11 cellular contexts compared by ENCODE assay signal in the genomic region with DNA sequence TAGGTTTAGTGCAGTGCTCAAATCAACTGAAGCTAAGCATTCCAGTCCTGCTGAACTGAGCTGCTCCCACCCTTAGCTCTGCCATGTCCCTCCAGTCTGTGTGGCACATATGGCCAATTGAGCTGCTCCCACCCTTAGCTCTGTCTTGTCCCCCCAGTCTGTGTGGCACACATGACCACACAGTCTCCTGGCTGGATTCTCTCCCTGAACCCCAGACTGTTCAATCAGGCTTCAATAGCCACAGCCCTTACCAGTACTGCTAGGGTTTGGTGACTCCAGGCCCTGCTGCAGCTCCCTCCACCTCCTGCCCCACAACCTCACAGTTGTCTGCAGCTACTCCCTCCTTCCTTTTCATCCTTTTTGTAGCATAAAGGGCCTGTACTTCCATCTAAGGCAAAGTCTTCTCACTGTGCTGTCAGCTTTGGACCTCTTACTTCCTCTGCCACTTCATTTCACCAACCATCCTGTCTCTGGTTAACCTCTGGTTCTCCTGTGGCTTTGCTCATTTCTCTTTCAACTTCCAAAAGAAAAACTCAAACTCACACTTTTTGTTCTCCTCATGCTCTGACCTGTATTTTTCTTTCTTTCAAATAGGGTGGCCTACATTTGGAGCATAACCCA. TPM values are rescaled to one million over a fixed set of nuclear protein-coding genes. Genes with fewer than 3 reads are reported as not detected.
DNase-seq lines count a peak whose midpoint lies in the region; ATAC-seq and TF ChIP-seq lines count a peak whose summit lies in the region.
"Had no signal": no experiment of that assay in that cellular context is flagged by ENCODE, and none has a peak within 500 bp of the region (broad histone marks: within the 10 kb centered on the region; RNA-seq: fewer than 3 reads in every experiment).

No MANE protein-coding gene starts in this region.

- no peak overlapping the region for H3K27ac ChIP-seq in upper lobe of right lung

- H3K27ac Mint-ChIP-seq in activated naive CD8-positive, alpha-beta T cell treated with anti-CD3 and anti-CD28 coated beads, Interleukin-2, amount 10 ng/mL, durations not matched to agents 7 days and 5 days, result peak overlapping the region; percentile 78
- H3K27ac Mint-ChIP-seq in activated naive CD8-positive, alpha-beta T cell treated with anti-CD3 and anti-CD28 coated beads for 36 hours, result no peak overlapping the region
- H3K27ac Mint-ChIP-seq in HFFc6 (peak overlapping the region; percentile 91), mesothelial cell of epicardium (no peak overlapping the region)

- no peak for TF ChIP-seq CTCF in HFFc6 (IDR thresholded peaks at IDR 0.05)
- TF ChIP-seq CTCF in upper lobe of right lung (IDR thresholded peaks at IDR 0.05), result no peak
- no peak for TF ChIP-seq CTCF in mesothelial cell of epicardium (IDR thresholded peaks at IDR 0.05; ENCODE audit: unreplicated experiment)
- TF ChIP-seq CTCF in mucosa of descending colon (IDR thresholded peaks at IDR 0.05), result no peak

- peak overlapping the region; percentile 23 for H3K4me3 Mint-ChIP-seq in activated naive CD8-positive, alpha-beta T cell treated with anti-CD3 and anti-CD28 coated beads, Interleukin-2, amount 10 ng/mL, durations not matched to agents 7 days and 5 days
- H3K4me3 Mint-ChIP-seq in activated naive CD8-positive, alpha-beta T cell treated with anti-CD3 and anti-CD28 coated beads for 36 hours, result no peak overlapping the region
- H3K4me3 Mint-ChIP-seq in HFFc6 (no peak overlapping the region), mesothelial cell of epicardium (no peak overlapping the region)

- peak; percentile 42 for DNase-seq in activated naive CD8-positive, alpha-beta T cell treated with anti-CD3 and anti-CD28 coated beads, Interleukin-2, amount 10 ng/mL, durations not matched to agents 7 days and 5 days
- DNase-seq in activated naive CD8-positive, alpha-beta T cell treated with anti-CD3 and anti-CD28 coated beads for 36 hours, result no peak
- DNase-seq in HFFc6 (no peak), upper lobe of right lung (no peak), mesothelial cell of epicardium (ENCODE audit: low spot score in 2 of 2, unreplicated experiment in 2 of 2) (no peak), posterior cingulate gyrus (no peak), mucosa of descending colon (no peak)
- DNase-seq: NCI-H1048, right cardiac atrium had no signal

- peaks cover 9% of the 10 kb centered on the region for H3K27me3 Mint-ChIP-seq in activated naive CD8-positive, alpha-beta T cell treated with anti-CD3 and anti-CD28 coated beads, Interleukin-2, amount 10 ng/mL, durations not matched to agents 7 days and 5 days
- no peaks in the 10 kb centered on the region for H3K27me3 Mint-ChIP-seq in activated naive CD8-positive, alpha-beta T cell treated with anti-CD3 and anti-CD28 coated beads for 36 hours
- peaks cover 3% of the 10 kb centered on the region for H3K27me3 Mint-ChIP-seq in HFFc6 (ENCODE audit: insufficient read depth)
- H3K27me3 Mint-ChIP-seq in mesothelial cell of epicardium (ENCODE audit: low read depth), result no peaks in the 10 kb centered on the region

- H3K4me3 ChIP-seq in upper lobe of right lung (no peak overlapping the region), mucosa of descending colon (no peak overlapping the region)

- H3K4me1 Mint-ChIP-seq in activated naive CD8-positive, alpha-beta T cell treated with anti-CD3 and anti-CD28 coated beads, Interleukin-2, amount 10 ng/mL, durations not matched to agents 7 days and 5 days, result peaks cover 27% of the 10 kb centered on the region
- H3K4me1 Mint-ChIP-seq in activated naive CD8-positive, alpha-beta T cell treated with anti-CD3 and anti-CD28 coated beads for 36 hours, result peaks cover 11% of the 10 kb centered on the region
- H3K4me1 Mint-ChIP-seq in HFFc6 (ENCODE audit: low read depth) (peaks cover 91% of the 10 kb centered on the region), mesothelial cell of epicardium (no peaks in the 10 kb centered on the region)

- H3K4me1 ChIP-seq in upper lobe of right lung, result peaks cover 8% of the 10 kb centered on the region
- H3K4me1 ChIP-seq in mucosa of descending colon (ENCODE audit: low read depth), result no peaks in the 10 kb centered on the region

- POLR2A ChIA-PET in activated naive CD8-positive, alpha-beta T cell treated with anti-CD3 and anti-CD28 coated beads, Interleukin-2, amount 10 ng/mL, durations not matched to agents 7 days and 5 days (lab: Charles Lee), result interaction anchor here (1.4 kb wide), 1 partner anchor 9 kb away, joined by 3 read pairs; no protein-coding TSS in a partner anchor

- H3K36me3 ChIP-seq in upper lobe of right lung (no peaks in the 10 kb centered on the region), mucosa of descending colon (ENCODE audit: low read depth) (no peaks in the 10 kb centered on the region)

- peaks cover 6% of the 10 kb centered on the region for H3K36me3 Mint-ChIP-seq in activated naive CD8-positive, alpha-beta T cell treated with anti-CD3 and anti-CD28 coated beads, Interleukin-2, amount 10 ng/mL, durations not matched to agents 7 days and 5 days
- peaks cover 4% of the 10 kb centered on the region for H3K36me3 Mint-ChIP-seq in activated naive CD8-positive, alpha-beta T cell treated with anti-CD3 and anti-CD28 coated beads for 36 hours
- H3K36me3 Mint-ChIP-seq in HFFc6 (ENCODE audit: low read depth) (peaks cover 47% of the 10 kb centered on the region), mesothelial cell of epicardium (no peaks in the 10 kb centered on the region)

- intact Hi-C loops in upper lobe of right lung (cut with DNase I) (no loop called here), posterior cingulate gyrus (cut with DNase I) (no loop called here), mucosa of descending colon (cut with DNase I, micrococcal nuclease) (no loop called here)

- peaks cover 7% of the 10 kb centered on the region for H3K9me3 Mint-ChIP-seq in activated naive CD8-positive, alpha-beta T cell treated with anti-CD3 and anti-CD28 coated beads, Interleukin-2, amount 10 ng/mL, durations not matched to agents 7 days and 5 days
- H3K9me3 Mint-ChIP-seq in activated naive CD8-positive, alpha-beta T cell treated with anti-CD3 and anti-CD28 coated beads for 36 hours, result peaks cover 3% of the 10 kb centered on the region
- no peaks in the 10 kb centered on the region for H3K9me3 Mint-ChIP-seq in HFFc6
- H3K9me3 Mint-ChIP-seq in mesothelial cell of epicardium, result peaks cover 6% of the 10 kb centered on the region

- H3K27me3 ChIP-seq in upper lobe of right lung, result no peaks in the 10 kb centered on the region

- ATAC-seq in activated naive CD8-positive, alpha-beta T cell treated with anti-CD3 and anti-CD28 coated beads, Interleukin-2, amount 10 ng/mL, durations not matched to agents 7 days and 5 days (ENCODE audit: low read depth), result peak; percentile 97
- ATAC-seq in HG03565 (IDR thresholded peaks at IDR 0.05; ENCODE audit: unreplicated experiment) (peak; percentile 74), upper lobe of right lung (peak; percentile 26), mucosa of descending colon (no peak)
- ATAC-seq: right cardiac atrium, Right ventricle myocardium inferior had no signal

- no peaks in the 10 kb centered on the region for H3K9me3 ChIP-seq in upper lobe of right lung
- H3K9me3 ChIP-seq in mucosa of descending colon, result no peaks in the 10 kb centered on the region

RNA-seq across cellular contexts. Expression of a gene that starts 50.8 kb away (rescaled TPM):
- not detected for total RNA-seq in activated naive CD8-positive, alpha-beta T cell treated with anti-CD3 and anti-CD28 coated beads, Interleukin-2, amount 10 ng/mL, durations not matched to agents 7 days and 5 days
- total RNA-seq in activated naive CD8-positive, alpha-beta T cell treated with anti-CD3 and anti-CD28 coated beads for 36 hours, result not detected
- 10 to 100 TPM; 42.2 to 49.7 (median 47.2) TPM for total RNA-seq in HFFc6 (2021; fragmentation: NEBNext Ultra II Directional; extraction: Animal tissue kit (Norgen Biotek cat#: 25700))
- total RNA-seq in upper lobe of right lung (11.2 TPM), mesothelial cell of epicardium (13.5 to 14.0 TPM (median 13.9 TPM) in 3 replicates), mucosa of descending colon (1 to 10 TPM in 1 of 3 donors, under 1 TPM in 2; 0.69 to 2.9 (median 0.72) TPM)

Comparison
In these comparisons a context has a peak if more than half of its experiments do, and no peak if none do; other contexts are left out.
1. H3K27ac Mint-ChIP-seq: peak in activated naive CD8-positive, alpha-beta T cell treated with anti-CD3 and anti-CD28 coated beads, Interleukin-2, amount 10 ng/mL, durations not matched to agents 7 days and 5 days (single experiment) and HFFc6 (single experiment); none in activated naive CD8-positive, alpha-beta T cell treated with anti-CD3 and anti-CD28 coated beads for 36 hours (single experiment) and mesothelial cell of epicardium (single experiment).